ENCODE assay signal across 22 cellular contexts in the genomic region with DNA sequence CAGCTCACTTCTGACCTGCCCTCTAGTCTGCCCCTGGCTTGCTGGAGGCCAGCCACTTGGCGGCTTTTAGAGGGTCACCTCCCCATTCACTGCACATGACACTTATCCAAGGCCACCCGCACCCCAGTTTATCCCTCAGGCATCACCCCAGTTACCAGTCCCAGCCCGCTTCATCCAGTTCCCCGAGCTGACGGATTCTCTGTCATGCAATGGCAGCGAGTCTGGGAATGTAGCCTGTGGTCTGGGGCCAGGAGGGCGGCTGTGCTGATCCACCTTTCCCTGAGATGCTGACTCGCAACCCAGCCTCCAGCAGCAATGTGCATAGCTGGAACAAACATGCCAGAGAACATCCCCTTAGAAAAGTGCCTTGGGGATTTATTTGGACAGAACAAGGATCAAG. TPM values are rescaled to one million over a fixed set of nuclear protein-coding genes. Genes with fewer than 3 reads are reported as not detected.
DNase-seq lines count a peak whose midpoint lies in the region; FAIRE-seq and TF ChIP-seq lines count a peak whose summit lies in the region.
"Had no signal": no experiment of that assay in that cellular context is flagged by ENCODE, and none has a peak within 500 bp of the region (broad histone marks: within the 10 kb centered on the region; RNA-seq: fewer than 3 reads in every experiment).

No MANE protein-coding gene starts in this region.

- no peaks in the 10 kb centered on the region for H3K9me3 ChIP-seq in astrocyte (ENCODE audit: insufficient read depth, low read depth, low read length)
- H3K9me3 ChIP-seq: BE2C had no signal

- H3K27ac ChIP-seq in astrocyte (ENCODE audit: low read depth, low read length), result no peak overlapping the region

- H4K20me1 ChIP-seq in astrocyte (ENCODE audit: insufficient read depth, low read length), result peaks cover 9% of the 10 kb centered on the region

- peak overlapping the region; percentile 94 for H3K27ac Mint-ChIP-seq in astrocyte (ENCODE audit: unreplicated experiment)
- H3K27ac Mint-ChIP-seq: CD4-positive, CD25-positive, alpha-beta regulatory T cell; CD8-positive, alpha-beta memory T cell had no signal

- no peak overlapping the region for H3K4me3 ChIP-seq in astrocyte (ENCODE audit: insufficient read depth, low read depth, low read length)
- H3K4me3 ChIP-seq: GM12878 had no signal

- no peaks in the 10 kb centered on the region for H3K27me3 Mint-ChIP-seq in astrocyte (ENCODE audit: low read depth, unreplicated experiment)
- H3K27me3 Mint-ChIP-seq: CD4-positive, CD25-positive, alpha-beta regulatory T cell; CD8-positive, alpha-beta memory T cell had no signal

- no peaks in the 10 kb centered on the region for H3K36me3 ChIP-seq in astrocyte (ENCODE audit: insufficient read depth, low read length)
- H3K36me3 ChIP-seq: BE2C had no signal

- H3K4me1 Mint-ChIP-seq in astrocyte (ENCODE audit: low read depth, unreplicated experiment), result peaks cover 34% of the 10 kb centered on the region
- H3K4me1 Mint-ChIP-seq: CD4-positive, CD25-positive, alpha-beta regulatory T cell; CD8-positive, alpha-beta memory T cell had no signal

- no peak overlapping the region for H3K4me3 Mint-ChIP-seq in astrocyte (ENCODE audit: unreplicated experiment)
- H3K4me3 Mint-ChIP-seq: CD4-positive, CD25-positive, alpha-beta regulatory T cell; CD8-positive, alpha-beta memory T cell had no signal

- no peak for TF ChIP-seq CTCF in astrocyte (IDR thresholded peaks at IDR 0.05; ENCODE audit: insufficient read depth, low read depth, low read length)

- H3K36me3 Mint-ChIP-seq in astrocyte (ENCODE audit: low read depth, unreplicated experiment), result peaks cover 8% of the 10 kb centered on the region
- H3K36me3 Mint-ChIP-seq: CD4-positive, CD25-positive, alpha-beta regulatory T cell; CD8-positive, alpha-beta memory T cell had no signal

- no peaks in the 10 kb centered on the region for H3K9me3 Mint-ChIP-seq in astrocyte (ENCODE audit: unreplicated experiment)
- H3K9me3 Mint-ChIP-seq: CD4-positive, CD25-positive, alpha-beta regulatory T cell; CD8-positive, alpha-beta memory T cell had no signal

- FAIRE-seq in astrocyte (lab: Jason Lieb, UNC), result no peak
- no peak for FAIRE-seq in urothelium cell line (lab: Jason Lieb, UNC)
- FAIRE-seq: A204.1, GM12878, HepG2 had no signal

- H3K27me3 ChIP-seq in astrocyte (ENCODE audit: insufficient read depth, low read length), result no peaks in the 10 kb centered on the region
- H3K27me3 ChIP-seq: BE2C had no signal

- no peak overlapping the region for H3K9ac ChIP-seq in astrocyte (ENCODE audit: low read length)

- no peaks in the 10 kb centered on the region for H3K79me2 ChIP-seq in astrocyte (ENCODE audit: insufficient read depth, low read length)

- no peak overlapping the region for H2AFZ ChIP-seq in astrocyte (ENCODE audit: low read depth, low read length)

- peaks cover 6% of the 10 kb centered on the region for H3K4me1 ChIP-seq in astrocyte (ENCODE audit: insufficient read depth, low read length)

- DNase-seq in M059J (ENCODE audit: low read depth) (peak; percentile 18), astrocyte (ENCODE audit: low read depth) (no peak), mesenteric fat pad (ENCODE audit: low spot score) (peak; percentile 62), hepatic stellate cell (ENCODE audit: low spot score) (no peak), urothelium cell line (ENCODE audit: low spot score) (no peak), NCI-H524 treated with DMSO at 0.1 percent for 48 hours (lab: John Stamatoyannopoulos, UW) (no peak)
- DNase-seq: ACHN; BE2C; C1 segment of cervical spinal cord; CD4-positive, CD25-positive, alpha-beta regulatory T cell; CD8-positive, alpha-beta memory T cell; COR-L47; DMS 273 treated with DMSO at 0.1 percent for 48 hours; DMS53; DND-41; EL; GOT3; H7 had no signal

- no peak overlapping the region for H3K4me2 ChIP-seq in astrocyte (ENCODE audit: low read length)

RNA-seq across cellular contexts. Expression of gene SYNDIG1, which starts 25.8 kb away (rescaled TPM):
- not detected in 2 replicates for total RNA-seq in M059J (2014; rRNA removed; shearing (Covaris generic))
- 5.7 and 8.7 TPM in 2 replicates for total RNA-seq in astrocyte
- 0.77 TPM for total RNA-seq in mesenteric fat pad
- total RNA-seq: CD4-positive, CD25-positive, alpha-beta regulatory T cell; CD8-positive, alpha-beta memory T cell; G401; GM12878; HepG2 had no signal

Comparison
In these comparisons a context has a peak if more than half of its experiments do, and no peak if none do; other contexts are left out.
1. DNase-seq: peak in M059J (single experiment) and mesenteric fat pad (single experiment); none in astrocyte (single experiment), hepatic stellate cell (single experiment), urothelium cell line (single experiment) and NCI-H524 treated with DMSO at 0.1 percent for 48 hours (single experiment).